ENCODE assay signal across 8 cellular contexts in the genomic region with DNA sequence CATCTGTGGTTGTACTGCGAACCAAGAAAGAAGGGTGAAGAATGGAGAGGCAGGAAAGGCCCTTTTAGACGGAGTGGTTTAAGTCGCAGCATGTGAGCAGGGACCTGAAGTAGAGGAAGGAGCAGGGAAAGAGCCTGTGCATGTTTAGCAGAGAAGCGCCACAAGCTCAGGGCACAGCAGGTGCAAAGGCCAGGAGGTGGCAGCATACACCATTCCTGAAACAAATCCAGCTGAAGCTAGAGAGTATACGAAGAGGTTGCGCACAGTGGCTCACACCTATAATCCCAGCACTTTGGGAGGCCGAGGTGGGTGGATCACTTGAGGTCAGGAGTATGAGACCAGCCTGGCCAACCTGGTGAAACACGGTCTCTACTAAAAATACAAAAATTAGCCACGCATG.
DNase-seq lines count a peak whose midpoint lies in the region; TF ChIP-seq lines count a peak whose summit lies in the region.

No MANE protein-coding gene starts in this region.

- POLR2A ChIA-PET in RWPE1 (lab: Yijun Ruan, JAX; ENCODE audit: low non-redundant PET), result no interaction called here

- H3K4me3 ChIP-seq in GM12875 (ENCODE audit: low read depth, low read length), result no peak overlapping the region

- no peak overlapping the region for H3K27ac ChIP-seq in RWPE1

- DNase-seq in AG20443 (ENCODE audit: low spot score), result peak; percentile 26
- no peak for DNase-seq in RWPE1 (ENCODE audit: low spot score)
- DNase-seq in glomerular visceral epithelial cell (ENCODE audit: extremely low spot score), result peak; percentile 44
- no peak for DNase-seq in central memory CD4-positive, alpha-beta T cell
- DNase-seq in T1000 (lab: John Stamatoyannopoulos, UW), result no peak
- DNase-seq in NCI-H1092 (lab: John Stamatoyannopoulos, UW), result no peak
- DNase-seq in activated naive CD4-positive, alpha-beta T cell treated with anti-CD3 and anti-CD28 coated beads, Interleukin-2, amount 50 U/mL, for 16 hours, result no peak

- CTCF ChIA-PET in RWPE1 (lab: Yijun Ruan, JAX), result interaction anchor here (0.8 to 1.1 kb wide), 5 partner anchors 340 to 357 kb away, joined by 3 to 9 read pairs (median 3); no protein-coding TSS in a partner anchor

- peak; percentile 54 for TF ChIP-seq CTCF in GM12875 (IDR thresholded peaks at IDR 0.05; ENCODE audit: borderline replicate concordance, insufficient read depth, low read depth, low read length)
- 0 out of 2 replicates have a peak, but pooled peaks have one; percentile 14 for TF ChIP-seq CTCF in RWPE1 (conservative IDR thresholded peaks at IDR 0.05; ENCODE audit: low read depth)

Comparison
In these comparisons a context has a peak if more than half of its experiments do, and no peak if none do; other contexts are left out.
1. DNase-seq: peak in AG20443 (single experiment) and glomerular visceral epithelial cell (single experiment); none in RWPE1 (single experiment), central memory CD4-positive, alpha-beta T cell (single experiment), T1000 (single experiment), NCI-H1092 (single experiment) and activated naive CD4-positive, alpha-beta T cell treated with anti-CD3 and anti-CD28 coated beads, Interleukin-2, amount 50 U/mL, for 16 hours (single experiment).